In the genomic region with DNA sequence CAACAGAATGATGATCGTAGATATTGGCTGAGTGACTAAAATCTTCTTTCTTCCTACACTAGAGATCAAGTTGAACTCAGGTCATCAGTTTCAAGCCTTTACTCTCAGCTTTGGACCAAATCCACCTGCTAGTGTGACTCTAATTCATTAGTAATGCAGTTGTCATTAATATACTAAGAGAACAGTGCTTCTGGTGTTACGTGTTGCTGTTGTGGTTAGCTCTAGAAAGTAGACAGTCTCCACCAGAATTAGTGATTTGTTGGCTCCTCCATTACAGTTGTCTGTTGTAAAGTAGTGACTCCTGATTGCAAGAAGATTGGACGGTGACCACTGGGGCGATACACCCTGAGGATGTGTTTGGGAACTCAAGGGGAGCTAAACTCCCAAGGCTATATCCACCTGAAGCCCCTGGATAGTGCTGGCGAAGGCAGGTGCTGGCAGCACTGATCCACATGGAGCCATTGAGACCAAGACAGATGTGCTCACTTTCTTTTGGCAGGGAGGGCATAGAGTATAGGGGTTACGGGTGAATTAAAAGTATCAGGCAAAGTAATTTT, we compare ENCODE assay signal across 13 cellular contexts. TPM values are rescaled to one million over a fixed set of nuclear protein-coding genes. Genes with fewer than 3 reads are reported as not detected.
DNase-seq lines count a peak whose midpoint lies in the region; ATAC-seq and TF ChIP-seq lines count a peak whose summit lies in the region.
"Had no signal": no experiment of that assay in that cellular context is flagged by ENCODE, and none has a peak within 500 bp of the region (broad histone marks: within the 10 kb centered on the region; RNA-seq: fewer than 3 reads in every experiment).

No MANE protein-coding gene starts in this region.

- H3K36me3 Mint-ChIP-seq in CD4-positive, alpha-beta T cell (ENCODE audit: low read depth) = peaks cover 70% of the 10 kb centered on the region
- peaks cover 36% of the 10 kb centered on the region for H3K36me3 Mint-ChIP-seq in activated CD8-positive, alpha-beta T cell treated with anti-CD3 and anti-CD28 coated beads for 36 hours (ENCODE audit: low read depth)

- peak overlapping the region; percentile 90 for H3K27ac Mint-ChIP-seq in CD4-positive, alpha-beta T cell
- peak overlapping the region; percentile 97 for H3K27ac Mint-ChIP-seq in activated CD8-positive, alpha-beta T cell treated with anti-CD3 and anti-CD28 coated beads for 36 hours

- intact Hi-C loops in CD4-positive, alpha-beta T cell (cut with DNase I, micrococcal nuclease) = loop anchor here (2.0 to 10.0 kb wide), 3 partner anchors 27 to 133 kb away; partner anchors contain the start of gene WDR36 (in 1 of the 2)
- intact Hi-C loops in activated CD8-positive, alpha-beta T cell treated with anti-CD3 and anti-CD28 coated beads for 36 hours (cut with micrococcal nuclease) = loop anchor here (5.0 kb wide), 2 partner anchors 50 to 65 kb away; no protein-coding TSS in a partner anchor

- H3K4me1 Mint-ChIP-seq in CD4-positive, alpha-beta T cell (ENCODE audit: low read depth) = peaks cover 66% of the 10 kb centered on the region
- H3K4me1 Mint-ChIP-seq in activated CD8-positive, alpha-beta T cell treated with anti-CD3 and anti-CD28 coated beads for 36 hours (ENCODE audit: low read depth) = peaks cover 56% of the 10 kb centered on the region

- no peak for ATAC-seq in CD4-positive, alpha-beta T cell (ENCODE audit: poor library complexity)
- ATAC-seq in activated CD8-positive, alpha-beta T cell treated with anti-CD3 and anti-CD28 coated beads for 36 hours = peak; percentile 4
- no peak for ATAC-seq in HG02623 (IDR thresholded peaks at IDR 0.05; ENCODE audit: unreplicated experiment)
- ATAC-seq: foreskin keratinocyte, Panc1 had no signal

- H3K27ac ChIP-seq in CD4-positive, alpha-beta T cell (ENCODE audit: low read depth, low read length) = peak overlapping the region; percentile 79
- H3K27ac ChIP-seq in effector memory CD4-positive, alpha-beta T cell (ENCODE audit: insufficient read depth, low read length, poor library complexity, severe bottlenecking) = peak overlapping the region; percentile 93
- H3K27ac ChIP-seq: foreskin keratinocyte had no signal

- peak overlapping the region; percentile 92 for H3K4me3 Mint-ChIP-seq in CD4-positive, alpha-beta T cell
- peak overlapping the region; percentile 96 for H3K4me3 Mint-ChIP-seq in activated CD8-positive, alpha-beta T cell treated with anti-CD3 and anti-CD28 coated beads for 36 hours

- no peak for TF ChIP-seq CTCF in CD4-positive, alpha-beta T cell (IDR thresholded peaks at IDR 0.05)
- TF ChIP-seq CTCF in activated CD8-positive, alpha-beta T cell treated with anti-CD3 and anti-CD28 coated beads for 36 hours (IDR thresholded peaks at IDR 0.05) = no peak

- CTCF ChIA-PET in CD4-positive, alpha-beta T cell (lab: Charles Lee) = interaction anchor here (1.0 to 5.3 kb wide), 5 partner anchors 10 to 69 kb away, joined by 3 to 42 read pairs (median 5); no protein-coding TSS in a partner anchor
- CTCF ChIA-PET in activated CD8-positive, alpha-beta T cell treated with anti-CD3 and anti-CD28 coated beads for 36 hours (lab: Charles Lee) = interaction anchor here (1.1 to 5.7 kb wide), 8 partner anchors 9 to 304 kb away, joined by 3 to 34 read pairs (median 5); no protein-coding TSS in a partner anchor

- peak overlapping the region; percentile 42; the same call in 1 of the 2 replicates for H3K4me3 ChIP-seq in GM08714 (ENCODE audit: low read length)
- peak overlapping the region; percentile 92 for H3K4me3 ChIP-seq in effector memory CD4-positive, alpha-beta T cell (ENCODE audit: insufficient read depth, low read depth, low read length, poor library complexity, severe bottlenecking)

- no peaks in the 10 kb centered on the region for H3K27me3 ChIP-seq in CD4-positive, alpha-beta T cell (ENCODE audit: control insufficient read depth, insufficient read depth, low read length)
- no peaks in the 10 kb centered on the region for H3K27me3 ChIP-seq in effector memory CD4-positive, alpha-beta T cell (replicated peaks; ENCODE audit: control insufficient read depth, insufficient read depth, low read length, poor library complexity, severe bottlenecking)

- H3K4me1 ChIP-seq in effector memory CD4-positive, alpha-beta T cell (ENCODE audit: control insufficient read depth, insufficient read depth, low read length, poor library complexity, severe bottlenecking) = peaks cover 54% of the 10 kb centered on the region

- no peaks in the 10 kb centered on the region for H3K9me3 Mint-ChIP-seq in CD4-positive, alpha-beta T cell
- no peaks in the 10 kb centered on the region for H3K9me3 Mint-ChIP-seq in activated CD8-positive, alpha-beta T cell treated with anti-CD3 and anti-CD28 coated beads for 36 hours

- no peak for DNase-seq in CD4-positive, alpha-beta T cell
- no peak for DNase-seq in activated CD8-positive, alpha-beta T cell treated with anti-CD3 and anti-CD28 coated beads for 36 hours
- DNase-seq in effector memory CD4-positive, alpha-beta T cell = no peak
- no peak for DNase-seq in NCI-H1105 (lab: John Stamatoyannopoulos, UW)
- no peak for DNase-seq in NCI-H2107 treated with DMSO at 0.1 percent for 48 hours (lab: John Stamatoyannopoulos, UW; ENCODE audit: unreplicated experiment)
- no peak for DNase-seq in NCI-H2196 (lab: John Stamatoyannopoulos, UW; ENCODE audit: unreplicated experiment)
- DNase-seq: activated gamma-delta T cell, NCI-H1930, NCI-H526 treated with DMSO at 0.1 percent for 48 hours had no signal

- POLR2A ChIA-PET in CD4-positive, alpha-beta T cell (lab: Charles Lee) = interaction anchor here (0.6 to 10.7 kb wide), 6 partner anchors 11 to 1749 kb away, joined by 3 to 196 read pairs (median 19); partner anchors contain the start of genes DCP2 and WDR36
- POLR2A ChIA-PET in activated CD8-positive, alpha-beta T cell treated with anti-CD3 and anti-CD28 coated beads for 36 hours (lab: Charles Lee) = interaction anchor here (1.2 to 11.6 kb wide), 9 partner anchors 9 to 285 kb away, joined by 3 to 176 read pairs (median 4); partner anchors contain the start of gene STARD4

- no peaks in the 10 kb centered on the region for H3K36me3 ChIP-seq in effector memory CD4-positive, alpha-beta T cell (ENCODE audit: control insufficient read depth, insufficient read depth, low read length)

- H3K27me3 Mint-ChIP-seq in CD4-positive, alpha-beta T cell = no peaks in the 10 kb centered on the region
- no peaks in the 10 kb centered on the region for H3K27me3 Mint-ChIP-seq in activated CD8-positive, alpha-beta T cell treated with anti-CD3 and anti-CD28 coated beads for 36 hours

- H3K9me3 ChIP-seq in CD4-positive, alpha-beta T cell (ENCODE audit: control insufficient read depth, low read length) = no peaks in the 10 kb centered on the region
- no peaks in the 10 kb centered on the region for H3K9me3 ChIP-seq in effector memory CD4-positive, alpha-beta T cell (ENCODE audit: control insufficient read depth, low read length)

RNA-seq across cellular contexts. Expression of gene CAMK4, which starts 3.1 kb away (rescaled TPM):
- 100 to 1,000 TPM; 202 to 225 TPM for total RNA-seq in CD4-positive, alpha-beta T cell
- 10 to 100 TPM; 79.7 to 80.7 TPM for total RNA-seq in activated CD8-positive, alpha-beta T cell treated with anti-CD3 and anti-CD28 coated beads for 36 hours
